Comparison of ENCODE assay signal across 1 cellular context in the genomic region with DNA sequence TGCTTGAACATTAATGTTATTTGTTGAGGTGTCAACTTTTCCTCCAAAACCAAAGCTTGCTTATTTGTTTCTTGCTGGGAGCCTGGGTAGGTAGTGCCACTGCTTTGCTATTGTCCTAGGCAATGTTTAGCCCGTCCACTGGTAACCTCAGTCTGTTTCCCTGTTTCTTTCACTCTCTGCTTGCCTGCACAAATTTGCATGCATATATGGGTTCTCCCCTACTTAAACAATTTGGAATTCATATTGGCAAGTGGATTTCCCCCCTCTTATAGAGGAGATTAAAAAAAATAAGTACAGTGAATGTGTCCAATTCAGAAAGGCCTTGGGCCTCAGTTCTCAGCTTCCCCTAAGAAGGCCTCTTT.
TF ChIP-seq lines count a peak whose summit lies in the region.

No MANE protein-coding gene starts in this region.

TF ChIP-seq in H1, 55 proteins besides CTCF, POLR2A, EP300 and RAD21 (continued from another document):
- no peak for TF ChIP-seq SIX5 (IDR thresholded peaks at IDR 0.05; ENCODE audit: low read depth, low read length)
- TF ChIP-seq EGR1 (IDR thresholded peaks at IDR 0.05; ENCODE audit: borderline replicate concordance, low read depth, low read length): no peak
- TF ChIP-seq TAF7 (optimal IDR thresholded peaks at IDR 0.05; ENCODE audit: borderline replicate concordance, low read depth, low read length): no peak
- no peak for TF ChIP-seq ASH2L (IDR thresholded peaks at IDR 0.05; ENCODE audit: low read length)
- TF ChIP-seq KDM5A (IDR thresholded peaks at IDR 0.05; ENCODE audit: low read length): no peak
- no peak for TF ChIP-seq BRCA1 (IDR thresholded peaks at IDR 0.05; ENCODE audit: low read depth, low read length)
- TF ChIP-seq RFX5 (IDR thresholded peaks at IDR 0.05; ENCODE audit: borderline replicate concordance, low read depth, low read length): no peak
TF ChIP-seq in H1: peak in this region for 0.
